In the genomic region with DNA sequence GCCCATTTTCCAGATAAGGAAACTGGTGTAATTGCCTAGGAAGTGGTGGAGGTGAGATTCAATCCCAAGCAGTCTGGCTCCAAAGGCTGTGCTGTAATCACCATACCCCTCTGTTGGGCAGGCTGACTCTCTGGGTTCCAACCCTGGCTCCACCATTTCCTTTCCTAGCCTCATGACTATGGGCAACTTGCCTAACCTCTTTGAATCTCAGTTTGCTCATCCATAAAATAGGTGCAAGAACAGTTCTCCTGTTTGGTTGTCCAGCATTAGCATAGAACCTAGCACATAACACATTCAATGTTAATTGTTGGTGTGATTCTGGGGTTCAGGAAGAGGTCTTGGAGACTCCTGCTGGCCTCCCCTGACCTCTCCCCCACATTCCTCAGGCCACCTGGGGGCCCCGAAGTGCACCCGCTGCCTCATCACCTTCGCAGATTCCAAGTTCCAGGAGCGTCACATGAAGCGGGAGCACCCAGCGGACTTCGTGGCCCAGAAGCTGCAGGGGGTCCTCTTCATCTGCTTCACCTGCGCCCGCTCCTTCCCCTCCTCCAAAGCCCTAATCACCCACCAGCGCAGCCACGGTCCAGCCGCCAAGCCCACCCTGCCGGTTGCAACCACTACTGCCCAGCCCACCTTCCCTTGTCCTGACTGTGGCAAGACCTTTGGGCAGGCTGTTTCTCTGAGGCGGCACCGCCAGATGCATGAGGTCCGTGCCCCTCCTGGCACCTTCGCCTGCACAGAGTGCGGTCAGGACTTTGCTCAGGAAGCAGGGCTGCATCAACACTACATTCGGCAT, we compare ENCODE assay signal across 19 cellular contexts. TPM values are rescaled to one million over a fixed set of nuclear protein-coding genes. Genes with fewer than 3 reads are reported as not detected.
A peak's percentile ranks its signal among the peaks of the same experiment; 100 is the strongest.
DNase-seq lines count a peak whose midpoint lies in the region; ATAC-seq and TF ChIP-seq lines count a peak whose summit lies in the region.
"Had no signal": no experiment of that assay in that cellular context is flagged by ENCODE, and none has a peak within 500 bp of the region (broad histone marks: within the 10 kb centered on the region; RNA-seq: fewer than 3 reads in every experiment).

No MANE protein-coding gene starts in this region.

- peaks cover 19% of the 10 kb centered on the region for H3K4me1 Mint-ChIP-seq in activated T-helper 17 cell treated with anti-CD3 and anti-CD28 coated beads, Interleukin-2, amount 50 U/mL, for 72 hours
- peaks cover 36 to 39% of the 10 kb centered on the region in 2 donors for H3K4me1 Mint-ChIP-seq in natural killer cell

- ATAC-seq in activated T-helper 17 cell treated with anti-CD3 and anti-CD28 coated beads, Interleukin-2, amount 50 U/mL, for 72 hours (replicated peaks), result no peak
- no peak for ATAC-seq in natural killer cell
- no peak for ATAC-seq in GM18505 (IDR thresholded peaks at IDR 0.05; ENCODE audit: unreplicated experiment)
- ATAC-seq: activated CD8-positive, alpha-beta memory T cell treated with anti-CD3 and anti-CD28 coated beads, Interleukin-2, amount 10 ng/mL, durations not matched to agents 7 days and 5 days; activated naive CD4-positive, alpha-beta T cell treated with anti-CD3 and anti-CD28 coated beads, Interleukin-2, amount 50 U/mL, for 72 hours; left lobe of liver; Panc1 had no signal

- H3K27ac ChIP-seq in BLaER1 treated with 17β-estradiol and CSF1 and Interleukin-3, amounts not matched to agents 10 nM and 100 nM, result peak overlapping the region in 3 of 11 experiments; percentile 91 to 98 (median 93); a peak in 5 of 22 replicates
- no peak overlapping the region for H3K27ac ChIP-seq in GM23248
- H3K27ac ChIP-seq: cardiac muscle cell, HL-60 had no signal

- H3K36me3 Mint-ChIP-seq in activated T-helper 17 cell treated with anti-CD3 and anti-CD28 coated beads, Interleukin-2, amount 50 U/mL, for 72 hours (ENCODE audit: low read depth), result peaks cover 60% of the 10 kb centered on the region
- no peaks in the 10 kb centered on the region for H3K36me3 Mint-ChIP-seq in natural killer cell
- H3K36me3 Mint-ChIP-seq: activated CD8-positive, alpha-beta memory T cell treated with anti-CD3 and anti-CD28 coated beads, Interleukin-2, amount 10 ng/mL, durations not matched to agents 7 days and 5 days had no signal

- no peaks in the 10 kb centered on the region for H3K9me2 ChIP-seq in GM23248 (ENCODE audit: insufficient read depth)

- peak overlapping the region; percentile 99 for H3K27ac Mint-ChIP-seq in activated T-helper 17 cell treated with anti-CD3 and anti-CD28 coated beads, Interleukin-2, amount 50 U/mL, for 72 hours
- peak overlapping the region; percentile 98 to 100 for H3K27ac Mint-ChIP-seq in natural killer cell

- TF ChIP-seq CTCF in natural killer cell (IDR thresholded peaks at IDR 0.05), result no peak

- peak overlapping the region; percentile 87 to 98 (median 92); a peak in 19 of 22 replicates for H3K9ac ChIP-seq in BLaER1 treated with 17β-estradiol and CSF1 and Interleukin-3, amounts not matched to agents 10 nM and 100 nM
- peak overlapping the region; percentile 97 for H3K9ac ChIP-seq in GM23248

- peaks cover 4% of the 10 kb centered on the region; the same call in 1 of the 2 replicates for H3F3A ChIP-seq in GM23248 (ENCODE audit: insufficient read depth)

- DNase-seq in GM23248, result no peak
- DNase-seq in natural killer cell, result no peak
- DNase-seq in NCI-H1105 (lab: John Stamatoyannopoulos, UW), result no peak
- DNase-seq in islet precursor cell, result no peak
- no peak for DNase-seq in 8988T
- DNase-seq: activated CD8-positive, alpha-beta memory T cell treated with anti-CD3 and anti-CD28 coated beads, Interleukin-2, amount 10 ng/mL, durations not matched to agents 7 days and 5 days; DMS 273 treated with DMSO at 0.1 percent for 48 hours; endodermal cell; Kasumi-1; NCI-H187; NCI-H524 had no signal

- in situ Hi-C loops in GM23248 (cut with MboI), result no loop called here

- peak overlapping the region in 7 of 10 experiments; percentile 65 to 90 (median 83); a peak in 11 of 20 replicates for H3K4me3 ChIP-seq in BLaER1 treated with 17β-estradiol and CSF1 and Interleukin-3, amounts not matched to agents 10 nM and 100 nM
- 0 out of 2 replicates have a peak overlapping the region, but pooled peaks have one; percentile 96 for H3K4me3 ChIP-seq in GM23248
- H3K4me3 ChIP-seq: cardiac muscle cell had no signal

- no peaks in the 10 kb centered on the region for H3K9me3 ChIP-seq in BLaER1 treated with 17β-estradiol and CSF1 and Interleukin-3, amounts not matched to agents 10 nM and 100 nM (replicated peaks in 1 of 11)
- no peaks in the 10 kb centered on the region for H3K9me3 ChIP-seq in GM23248 (ENCODE audit: low read depth)

- H3K4me2 ChIP-seq in BLaER1 treated with 17β-estradiol and CSF1 and Interleukin-3, amounts not matched to agents 10 nM and 100 nM, result peak overlapping the region; percentile 92 to 99 (median 98)
- peak overlapping the region; percentile 91 for H3K4me2 ChIP-seq in GM23248 (ENCODE audit: unreplicated experiment)

- TF ChIP-seq POLR2A in GM18505 (IDR thresholded peaks at IDR 0.05; ENCODE audit: borderline replicate concordance, extremely low read depth, insufficient read depth, insufficient read length), result no peak

- peaks cover 33 to 64% (median 58%) of the 10 kb centered on the region in 10 experiments for H3K4me1 ChIP-seq in BLaER1 treated with 17β-estradiol and CSF1 and Interleukin-3, amounts not matched to agents 10 nM and 100 nM
- peaks cover 21% of the 10 kb centered on the region for H3K4me1 ChIP-seq in GM23248 (ENCODE audit: insufficient read depth)

- no peaks in the 10 kb centered on the region for H3K27me3 ChIP-seq in BLaER1 treated with 17β-estradiol and CSF1 and Interleukin-3, amounts not matched to agents 10 nM and 100 nM
- no peaks in the 10 kb centered on the region for H3K27me3 ChIP-seq in GM23248 (replicated peaks; ENCODE audit: insufficient read depth)
- H3K27me3 ChIP-seq: cardiac muscle cell had no signal

- intact Hi-C loops in natural killer cell (cut with micrococcal nuclease), result loop anchor here (5.0 kb wide), 1 partner anchor 151 kb away; no protein-coding TSS in a partner anchor

- no peak overlapping the region for H2AFZ ChIP-seq in GM23248

- H3K4me3 Mint-ChIP-seq in activated T-helper 17 cell treated with anti-CD3 and anti-CD28 coated beads, Interleukin-2, amount 50 U/mL, for 72 hours, result peak overlapping the region; percentile 94
- H3K4me3 Mint-ChIP-seq in natural killer cell, result no peak overlapping the region

- H3K36me3 ChIP-seq in BLaER1 treated with 17β-estradiol and CSF1 and Interleukin-3, amounts not matched to agents 10 nM and 100 nM, result peaks cover 48 to 68% (median 56%) of the 10 kb centered on the region in 11 experiments
- peaks cover 4% of the 10 kb centered on the region; the same call in 1 of the 2 replicates for H3K36me3 ChIP-seq in GM23248 (ENCODE audit: low read depth)

- H4K20me1 ChIP-seq in BLaER1 treated with 17β-estradiol and CSF1 and Interleukin-3, amounts not matched to agents 10 nM and 100 nM, result peaks cover 0 to 42% (median 12%) of the 10 kb centered on the region in 11 experiments; a peak in 15 of 22 replicates
- no peaks in the 10 kb centered on the region for H4K20me1 ChIP-seq in GM23248 (ENCODE audit: insufficient read depth)

- no peaks in the 10 kb centered on the region for H3K27me3 Mint-ChIP-seq in activated T-helper 17 cell treated with anti-CD3 and anti-CD28 coated beads, Interleukin-2, amount 50 U/mL, for 72 hours
- no peaks in the 10 kb centered on the region for H3K27me3 Mint-ChIP-seq in natural killer cell (ENCODE audit: low read depth in 2 of 2)
- H3K27me3 Mint-ChIP-seq: activated CD8-positive, alpha-beta memory T cell treated with anti-CD3 and anti-CD28 coated beads, Interleukin-2, amount 10 ng/mL, durations not matched to agents 7 days and 5 days had no signal

- WGBS in GM23248 (ENCODE audit: low coverage in 1 of 2, low lambda C conversion rate in 2 of 2, missing lambda C conversion rate in 2 of 2), 2 experiments, result 89 to 93% methylated on average over 19 of the region's 19 CpGs

- peaks cover 58% of the 10 kb centered on the region for H3K79me2 ChIP-seq in GM23248 (ENCODE audit: insufficient read depth)

- H3K9me3 Mint-ChIP-seq in activated T-helper 17 cell treated with anti-CD3 and anti-CD28 coated beads, Interleukin-2, amount 50 U/mL, for 72 hours, result no peaks in the 10 kb centered on the region
- H3K9me3 Mint-ChIP-seq in natural killer cell, result no peaks in the 10 kb centered on the region
- H3K9me3 Mint-ChIP-seq: activated naive CD4-positive, alpha-beta T cell treated with anti-CD3 and anti-CD28 coated beads, Interleukin-2, amount 50 U/mL, for 72 hours; endodermal cell had no signal

RNA-seq across cellular contexts. Expression of a gene that starts 2.2 kb away (rescaled TPM):
- total RNA-seq in GM23248 (2014; rRNA removed; shearing (Covaris generic)), result 11.7 and 14.4 TPM in 2 replicates
- 19.3 and 22.2 TPM in 2 replicates for polyA plus RNA-seq in GM23248 (2016; fragmentation: Nextera tagmentation; extraction: Ambion mirVana)
- total RNA-seq in activated T-helper 17 cell treated with anti-CD3 and anti-CD28 coated beads, Interleukin-2, amount 50 U/mL, for 72 hours, result 10 to 100 TPM; 17.8 to 23.3 TPM
- 10 to 100 TPM in 1 of 3 donors, 1 to 10 TPM in 2; 4.0 to 10.4 (median 5.8) TPM for total RNA-seq in natural killer cell

RNA-seq across cellular contexts. Expression of a gene that starts 2.7 kb away (rescaled TPM):
- 19.9 and 25.5 TPM in 2 replicates for total RNA-seq in GM23248 (2014; rRNA removed; shearing (Covaris generic))
- 5.7 and 6.0 TPM in 2 replicates for polyA plus RNA-seq in GM23248 (2016; fragmentation: Nextera tagmentation; extraction: Ambion mirVana)
- total RNA-seq in activated T-helper 17 cell treated with anti-CD3 and anti-CD28 coated beads, Interleukin-2, amount 50 U/mL, for 72 hours, result 10 to 100 TPM; 18.3 to 22.1 TPM
- total RNA-seq in natural killer cell, result 10 to 100 TPM; 28.5 to 43.7 (median 32.2) TPM

RNA-seq across cellular contexts. Expression of a gene that starts 13.2 kb away (rescaled TPM):
- not detected in 2 replicates for total RNA-seq in GM23248 (2014; rRNA removed; shearing (Covaris generic))
- not detected in 2 replicates for polyA plus RNA-seq in GM23248 (2016; fragmentation: Nextera tagmentation; extraction: Ambion mirVana)
- total RNA-seq in activated T-helper 17 cell treated with anti-CD3 and anti-CD28 coated beads, Interleukin-2, amount 50 U/mL, for 72 hours, result 1 to 10 TPM in 1 of 2 donors, under 1 TPM in 1; 0.74 to 1.4 TPM
- total RNA-seq in natural killer cell, result under 1 TPM; 0.24 to 0.75 (median 0.50) TPM

RNA-seq across cellular contexts. Expression of a gene that starts 20.8 kb away (rescaled TPM):
- 24.0 and 36.0 TPM in 2 replicates for total RNA-seq in GM23248 (2014; rRNA removed; shearing (Covaris generic))
- polyA plus RNA-seq in GM23248 (2016; fragmentation: Nextera tagmentation; extraction: Ambion mirVana), result 25.6 and 29.7 TPM in 2 replicates
- total RNA-seq in activated T-helper 17 cell treated with anti-CD3 and anti-CD28 coated beads, Interleukin-2, amount 50 U/mL, for 72 hours, result 10 to 100 TPM; 12.9 to 27.6 TPM
- total RNA-seq in natural killer cell, result 10 to 100 TPM; 36.3 to 50.5 (median 37.6) TPM

RNA-seq across cellular contexts. Expression of a gene that starts 23.0 kb away (rescaled TPM):
- total RNA-seq in GM23248 (2014; rRNA removed; shearing (Covaris generic)), result 1.8 TPM in 1 of 2 replicates, not detected in the other
- polyA plus RNA-seq in GM23248 (2016; fragmentation: Nextera tagmentation; extraction: Ambion mirVana), result 1.3 and 2.5 TPM in 2 replicates
- 1 to 10 TPM; 4.6 to 6.2 TPM for total RNA-seq in activated T-helper 17 cell treated with anti-CD3 and anti-CD28 coated beads, Interleukin-2, amount 50 U/mL, for 72 hours
- total RNA-seq in natural killer cell, result 1 to 10 TPM; 1.7 to 3.0 (median 2.4) TPM
